ENCODE assay signal across 29 cellular contexts in genomic region chr16:6958184-6958583, GRCh38.
"Had no signal": no experiment of that assay in that cellular context is flagged by ENCODE, and none has a peak within 500 bp of the region (broad histone marks: within the 10 kb centered on the region; RNA-seq: fewer than 3 reads in every experiment).

No MANE protein-coding gene starts in this region.

- FAIRE-seq: pancreas, urothelium cell line had no signal

- H3K27ac ChIP-seq: neutrophil, pancreas, psoas muscle, skin epidermis, spleen, suprapubic skin, testis, tibial artery, transverse colon, upper lobe of left lung, vagina had no signal

- H3K36me3 Mint-ChIP-seq: naive thymus-derived CD4-positive, alpha-beta T cell; natural killer cell; stimulated activated memory B cell treated with anti-CD40 and anti-IgM and Interleukin-4, amounts not matched to agents 10 μg/mL and 1 μg/mL and 100 μg/mL, for 72 hours had no signal

- H3K27me3 ChIP-seq: neutrophil, spleen, suprapubic skin, testis, tibial artery, transverse colon, upper lobe of left lung, vagina had no signal

- H3K36me3 ChIP-seq: neutrophil, pancreas, spleen, suprapubic skin, tibial artery, transverse colon, upper lobe of left lung, vagina had no signal

- H3K4me2 ChIP-seq: smooth muscle cell had no signal

- H3K9me3 Mint-ChIP-seq: nephron had no signal

- DNase-seq: naive thymus-derived CD4-positive, alpha-beta T cell; natural killer cell; nucleus accumbens; pancreas; psoas muscle; right cardiac atrium; spleen; stimulated activated CD4-positive, alpha-beta T cell treated with anti-CD3 and anti-CD28 coated beads, Interleukin-12 subunit alpha, Interleukin-12 subunit beta, amount 100 ng/mL, for 4 hours; stimulated activated CD4-positive, alpha-beta T cell treated with anti-CD3 and anti-CD28 coated beads, Interleukin-1b, Interleukin-23, amount 100 ng/mL, for 48 hours; stimulated activated CD4-positive, alpha-beta T cell treated with anti-CD3 and anti-CD28 coated beads, Interleukin-4, amount 100 ng/mL, for 1 hour; stimulated activated CD4-positive, alpha-beta T cell treated with anti-CD3 and anti-CD28 coated beads, Interleukin-4, amount 100 ng/mL, for 4 hours; stimulated activated CD8-positive, alpha-beta memory T cell treated with anti-CD3 and anti-CD28 coated beads, Interleukin-4, amount 100 ng/mL, for 48 hours; stimulated activated naive CD4-positive, alpha-beta T cell; stimulated activated naive CD8-positive, alpha-beta T cell treated with anti-CD3 and anti-CD28 coated beads, Interleukin-15, amount 100 ng/mL, for 72 hours; stimulated activated naive CD8-positive, alpha-beta T cell treated with anti-CD3 and anti-CD28 coated beads, Interleukin-15, Interleukin-2, amounts not matched to agents 100 U/mL and 50 U/mL, for 24 hours; substantia nigra; testis; tibial artery; transverse colon; upper lobe of left lung had no signal

- H3K9me3 ChIP-seq: neutrophil, pancreas, psoas muscle, suprapubic skin, testis, transverse colon, upper lobe of left lung, vagina had no signal

- H3K4me3 ChIP-seq: pancreas, psoas muscle, skin epidermis, smooth muscle cell, spleen, suprapubic skin, testis, tibial artery, transverse colon, upper lobe of left lung, vagina had no signal

- H3K27ac Mint-ChIP-seq: naive thymus-derived CD4-positive, alpha-beta T cell; natural killer cell; nephron; stimulated activated memory B cell treated with anti-CD40 and anti-IgM and Interleukin-4, amounts not matched to agents 10 μg/mL and 1 μg/mL and 100 μg/mL, for 72 hours; stimulated activated naive CD8-positive, alpha-beta T cell treated with anti-CD3 and anti-CD28 coated beads, Interleukin-15, amount 100 ng/mL, for 72 hours had no signal

- H3K4me1 Mint-ChIP-seq: naive thymus-derived CD4-positive, alpha-beta T cell; natural killer cell; nephron; stimulated activated memory B cell treated with anti-CD40 and anti-IgM and Interleukin-4, amounts not matched to agents 10 μg/mL and 1 μg/mL and 100 μg/mL, for 72 hours; stimulated activated naive CD8-positive, alpha-beta T cell treated with anti-CD3 and anti-CD28 coated beads, Interleukin-15, amount 100 ng/mL, for 72 hours had no signal

- H3K27me3 Mint-ChIP-seq: naive thymus-derived CD4-positive, alpha-beta T cell; stimulated activated memory B cell treated with anti-CD40 and anti-IgM and Interleukin-4, amounts not matched to agents 10 μg/mL and 1 μg/mL and 100 μg/mL, for 72 hours; stimulated activated naive CD8-positive, alpha-beta T cell treated with anti-CD3 and anti-CD28 coated beads, Interleukin-15, amount 100 ng/mL, for 72 hours had no signal

- H3K4me1 ChIP-seq: pancreas, psoas muscle, spleen, suprapubic skin, testis, tibial artery, transverse colon, upper lobe of left lung, vagina had no signal

- ATAC-seq: naive thymus-derived CD4-positive, alpha-beta T cell; natural killer cell; pancreas; psoas muscle; right cardiac atrium; sciatic nerve; stimulated activated memory B cell treated with anti-CD40 and anti-IgM and Interleukin-4, amounts not matched to agents 10 μg/mL and 1 μg/mL and 100 μg/mL, for 72 hours; stimulated activated naive CD8-positive, alpha-beta T cell treated with anti-CD3 and anti-CD28 coated beads, Interleukin-15, amount 100 ng/mL, for 72 hours; stimulated activated naive CD8-positive, alpha-beta T cell treated with anti-CD3 and anti-CD28 coated beads, Interleukin-15, Interleukin-2, amounts not matched to agents 100 U/mL and 50 U/mL, for 24 hours had no signal

- H3K4me3 Mint-ChIP-seq: naive thymus-derived CD4-positive, alpha-beta T cell; natural killer cell; nephron; stimulated activated memory B cell treated with anti-CD40 and anti-IgM and Interleukin-4, amounts not matched to agents 10 μg/mL and 1 μg/mL and 100 μg/mL, for 72 hours; stimulated activated naive CD8-positive, alpha-beta T cell treated with anti-CD3 and anti-CD28 coated beads, Interleukin-15, amount 100 ng/mL, for 72 hours had no signal
